In the genomic region with DNA sequence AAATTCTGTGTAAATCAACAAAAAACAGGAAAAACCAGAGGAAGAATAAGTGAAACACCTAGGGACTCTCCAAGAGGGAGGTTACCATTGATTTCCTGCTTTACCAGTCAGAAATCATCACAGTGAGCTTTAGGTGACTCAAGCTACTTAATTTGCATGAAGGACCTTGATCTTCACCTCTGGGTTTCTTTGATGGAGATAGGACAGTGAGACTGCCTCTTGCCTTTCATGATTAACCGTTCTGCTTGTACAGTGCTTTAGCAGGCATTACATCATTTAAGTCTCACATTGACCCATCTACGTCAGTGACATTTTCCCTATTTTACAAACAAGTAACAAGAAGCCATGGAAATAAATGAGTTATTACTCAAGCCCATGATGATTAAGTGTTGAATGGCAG, we compare ENCODE assay signal across 1 cellular context.
TF ChIP-seq lines count a peak whose summit lies in the region.

No MANE protein-coding gene starts in this region.

TF ChIP-seq in GM23338, 12 proteins besides CTCF, POLR2A, EP300 and RAD21 (continued from another document):
- TF ChIP-seq, protein P1, sequence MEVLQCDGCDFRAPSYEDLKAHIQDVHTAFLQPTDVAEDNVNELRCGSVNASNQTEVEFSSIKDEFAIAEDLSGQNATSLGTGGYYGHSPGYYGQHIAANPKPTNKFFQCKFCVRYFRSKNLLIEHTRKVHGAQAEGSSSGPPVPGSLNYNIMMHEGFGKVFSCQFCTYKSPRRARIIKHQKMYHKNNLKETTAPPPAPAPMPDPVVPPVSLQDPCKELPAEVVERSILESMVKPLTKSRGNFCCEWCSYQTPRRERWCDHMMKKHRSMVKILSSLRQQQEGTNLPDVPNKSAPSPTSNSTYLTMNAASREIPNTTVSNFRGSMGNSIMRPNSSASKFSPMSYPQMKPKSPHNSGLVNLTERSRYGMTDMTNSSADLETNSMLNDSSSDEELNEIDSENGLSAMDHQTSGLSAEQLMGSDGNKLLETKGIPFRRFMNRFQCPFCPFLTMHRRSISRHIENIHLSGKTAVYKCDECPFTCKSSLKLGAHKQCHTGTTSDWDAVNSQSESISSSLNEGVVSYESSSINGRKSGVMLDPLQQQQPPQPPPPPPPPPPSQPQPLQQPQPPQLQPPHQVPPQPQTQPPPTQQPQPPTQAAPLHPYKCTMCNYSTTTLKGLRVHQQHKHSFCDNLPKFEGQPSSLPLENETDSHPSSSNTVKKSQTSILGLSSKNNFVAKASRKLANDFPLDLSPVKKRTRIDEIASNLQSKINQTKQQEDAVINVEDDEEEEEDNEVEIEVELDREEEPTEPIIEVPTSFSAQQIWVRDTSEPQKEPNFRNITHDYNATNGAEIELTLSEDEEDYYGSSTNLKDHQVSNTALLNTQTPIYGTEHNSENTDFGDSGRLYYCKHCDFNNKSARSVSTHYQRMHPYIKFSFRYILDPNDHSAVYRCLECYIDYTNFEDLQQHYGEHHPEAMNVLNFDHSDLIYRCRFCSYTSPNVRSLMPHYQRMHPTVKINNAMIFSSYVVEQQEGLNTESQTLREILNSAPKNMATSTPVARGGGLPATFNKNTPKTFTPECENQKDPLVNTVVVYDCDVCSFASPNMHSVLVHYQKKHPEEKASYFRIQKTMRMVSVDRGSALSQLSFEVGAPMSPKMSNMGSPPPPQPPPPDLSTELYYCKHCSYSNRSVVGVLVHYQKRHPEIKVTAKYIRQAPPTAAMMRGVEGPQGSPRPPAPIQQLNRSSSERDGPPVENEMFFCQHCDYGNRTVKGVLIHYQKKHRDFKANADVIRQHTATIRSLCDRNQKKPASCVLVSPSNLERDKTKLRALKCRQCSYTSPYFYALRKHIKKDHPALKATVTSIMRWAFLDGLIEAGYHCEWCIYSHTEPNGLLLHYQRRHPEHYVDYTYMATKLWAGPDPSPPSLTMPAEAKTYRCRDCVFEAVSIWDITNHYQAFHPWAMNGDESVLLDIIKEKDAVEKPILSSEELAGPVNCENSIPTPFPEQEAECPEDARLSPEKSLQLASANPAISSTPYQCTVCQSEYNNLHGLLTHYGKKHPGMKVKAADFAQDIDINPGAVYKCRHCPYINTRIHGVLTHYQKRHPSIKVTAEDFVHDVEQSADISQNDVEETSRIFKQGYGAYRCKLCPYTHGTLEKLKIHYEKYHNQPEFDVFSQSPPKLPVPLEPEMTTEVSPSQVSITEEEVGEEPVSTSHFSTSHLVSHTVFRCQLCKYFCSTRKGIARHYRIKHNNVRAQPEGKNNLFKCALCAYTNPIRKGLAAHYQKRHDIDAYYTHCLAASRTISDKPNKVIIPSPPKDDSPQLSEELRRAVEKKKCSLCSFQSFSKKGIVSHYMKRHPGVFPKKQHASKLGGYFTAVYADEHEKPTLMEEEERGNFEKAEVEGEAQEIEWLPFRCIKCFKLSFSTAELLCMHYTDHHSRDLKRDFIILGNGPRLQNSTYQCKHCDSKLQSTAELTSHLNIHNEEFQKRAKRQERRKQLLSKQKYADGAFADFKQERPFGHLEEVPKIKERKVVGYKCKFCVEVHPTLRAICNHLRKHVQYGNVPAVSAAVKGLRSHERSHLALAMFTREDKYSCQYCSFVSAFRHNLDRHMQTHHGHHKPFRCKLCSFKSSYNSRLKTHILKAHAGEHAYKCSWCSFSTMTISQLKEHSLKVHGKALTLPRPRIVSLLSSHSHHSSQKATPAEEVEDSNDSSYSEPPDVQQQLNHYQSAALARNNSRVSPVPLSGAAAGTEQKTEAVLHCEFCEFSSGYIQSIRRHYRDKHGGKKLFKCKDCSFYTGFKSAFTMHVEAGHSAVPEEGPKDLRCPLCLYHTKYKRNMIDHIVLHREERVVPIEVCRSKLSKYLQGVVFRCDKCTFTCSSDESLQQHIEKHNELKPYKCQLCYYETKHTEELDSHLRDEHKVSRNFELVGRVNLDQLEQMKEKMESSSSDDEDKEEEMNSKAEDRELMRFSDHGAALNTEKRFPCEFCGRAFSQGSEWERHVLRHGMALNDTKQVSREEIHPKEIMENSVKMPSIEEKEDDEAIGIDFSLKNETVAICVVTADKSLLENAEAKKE (CRISPR knock-in tag; IDR thresholded peaks at IDR 0.05), result no peak
- TF ChIP-seq ZNF331 (CRISPR knock-in tag; IDR thresholded peaks at IDR 0.05; ENCODE audit: low read depth), result no peak
- no peak for TF ChIP-seq ZNF114 (CRISPR knock-in tag; IDR thresholded peaks at IDR 0.05)
